In the genomic region with DNA sequence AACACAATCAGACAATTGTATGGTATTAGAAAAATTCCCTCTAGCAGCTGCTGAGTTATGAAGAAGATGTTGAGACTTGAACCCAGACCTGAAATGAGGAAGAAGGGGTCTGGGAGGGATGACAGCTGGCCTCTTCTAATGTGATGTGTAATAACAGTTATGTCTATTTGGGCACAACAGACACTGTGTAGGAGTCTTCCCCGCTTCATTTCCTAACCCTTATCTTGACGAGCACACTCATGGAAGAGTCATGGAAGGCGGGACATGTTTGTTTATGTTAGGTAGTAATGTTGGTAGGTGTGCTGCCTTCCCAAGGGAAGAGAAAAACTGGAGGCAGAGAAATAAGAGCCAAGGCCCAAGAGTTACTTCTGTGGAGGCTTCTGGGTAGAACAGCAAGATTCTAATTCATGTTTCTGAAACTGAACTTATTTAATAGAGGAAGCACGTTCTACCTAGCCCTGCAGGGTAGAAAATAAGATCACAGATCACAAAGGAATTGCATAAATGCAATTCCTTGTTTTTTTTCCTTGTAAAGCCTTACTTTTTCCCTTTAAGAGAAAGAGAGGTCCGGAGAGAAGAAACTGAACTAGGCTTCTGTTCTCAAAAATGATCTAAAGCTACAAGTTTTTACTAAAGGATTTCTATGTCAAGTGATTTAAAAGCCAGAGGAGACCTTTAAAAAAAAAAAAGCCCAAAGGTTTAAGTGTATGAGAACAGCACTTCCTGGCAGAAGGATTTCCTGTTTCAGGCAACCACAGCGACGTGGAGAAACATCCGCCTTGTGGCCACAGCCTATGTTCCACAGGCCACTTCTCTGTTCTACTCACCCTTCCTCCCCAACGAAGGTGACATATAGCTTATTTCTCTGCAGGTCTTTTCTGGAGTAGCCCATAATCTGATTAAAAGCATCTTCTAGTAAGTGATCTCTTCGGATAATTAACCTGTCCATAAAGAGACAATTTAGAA, we compare ENCODE assay signal across 1 cellular context.
TF ChIP-seq lines count a peak whose summit lies in the region.

No MANE protein-coding gene starts in this region.

TF ChIP-seq in GM12878, 131 proteins besides CTCF, POLR2A, EP300 and RAD21 (continued from another document and continues in another):
- TF ChIP-seq, protein P1, sequence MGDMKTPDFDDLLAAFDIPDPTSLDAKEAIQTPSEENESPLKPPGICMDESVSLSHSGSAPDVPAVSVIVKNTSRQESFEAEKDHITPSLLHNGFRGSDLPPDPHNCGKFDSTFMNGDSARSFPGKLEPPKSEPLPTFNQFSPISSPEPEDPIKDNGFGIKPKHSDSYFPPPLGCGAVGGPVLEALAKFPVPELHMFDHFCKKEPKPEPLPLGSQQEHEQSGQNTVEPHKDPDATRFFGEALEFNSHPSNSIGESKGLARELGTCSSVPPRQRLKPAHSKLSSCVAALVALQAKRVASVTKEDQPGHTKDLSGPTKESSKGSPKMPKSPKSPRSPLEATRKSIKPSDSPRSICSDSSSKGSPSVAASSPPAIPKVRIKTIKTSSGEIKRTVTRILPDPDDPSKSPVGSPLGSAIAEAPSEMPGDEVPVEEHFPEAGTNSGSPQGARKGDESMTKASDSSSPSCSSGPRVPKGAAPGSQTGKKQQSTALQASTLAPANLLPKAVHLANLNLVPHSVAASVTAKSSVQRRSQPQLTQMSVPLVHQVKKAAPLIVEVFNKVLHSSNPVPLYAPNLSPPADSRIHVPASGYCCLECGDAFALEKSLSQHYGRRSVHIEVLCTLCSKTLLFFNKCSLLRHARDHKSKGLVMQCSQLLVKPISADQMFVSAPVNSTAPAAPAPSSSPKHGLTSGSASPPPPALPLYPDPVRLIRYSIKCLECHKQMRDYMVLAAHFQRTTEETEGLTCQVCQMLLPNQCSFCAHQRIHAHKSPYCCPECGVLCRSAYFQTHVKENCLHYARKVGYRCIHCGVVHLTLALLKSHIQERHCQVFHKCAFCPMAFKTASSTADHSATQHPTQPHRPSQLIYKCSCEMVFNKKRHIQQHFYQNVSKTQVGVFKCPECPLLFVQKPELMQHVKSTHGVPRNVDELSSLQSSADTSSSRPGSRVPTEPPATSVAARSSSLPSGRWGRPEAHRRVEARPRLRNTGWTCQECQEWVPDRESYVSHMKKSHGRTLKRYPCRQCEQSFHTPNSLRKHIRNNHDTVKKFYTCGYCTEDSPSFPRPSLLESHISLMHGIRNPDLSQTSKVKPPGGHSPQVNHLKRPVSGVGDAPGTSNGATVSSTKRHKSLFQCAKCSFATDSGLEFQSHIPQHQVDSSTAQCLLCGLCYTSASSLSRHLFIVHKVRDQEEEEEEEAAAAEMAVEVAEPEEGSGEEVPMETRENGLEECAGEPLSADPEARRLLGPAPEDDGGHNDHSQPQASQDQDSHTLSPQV (IDR thresholded peaks at IDR 0.05) = no peak
- TF ChIP-seq, protein P2, sequence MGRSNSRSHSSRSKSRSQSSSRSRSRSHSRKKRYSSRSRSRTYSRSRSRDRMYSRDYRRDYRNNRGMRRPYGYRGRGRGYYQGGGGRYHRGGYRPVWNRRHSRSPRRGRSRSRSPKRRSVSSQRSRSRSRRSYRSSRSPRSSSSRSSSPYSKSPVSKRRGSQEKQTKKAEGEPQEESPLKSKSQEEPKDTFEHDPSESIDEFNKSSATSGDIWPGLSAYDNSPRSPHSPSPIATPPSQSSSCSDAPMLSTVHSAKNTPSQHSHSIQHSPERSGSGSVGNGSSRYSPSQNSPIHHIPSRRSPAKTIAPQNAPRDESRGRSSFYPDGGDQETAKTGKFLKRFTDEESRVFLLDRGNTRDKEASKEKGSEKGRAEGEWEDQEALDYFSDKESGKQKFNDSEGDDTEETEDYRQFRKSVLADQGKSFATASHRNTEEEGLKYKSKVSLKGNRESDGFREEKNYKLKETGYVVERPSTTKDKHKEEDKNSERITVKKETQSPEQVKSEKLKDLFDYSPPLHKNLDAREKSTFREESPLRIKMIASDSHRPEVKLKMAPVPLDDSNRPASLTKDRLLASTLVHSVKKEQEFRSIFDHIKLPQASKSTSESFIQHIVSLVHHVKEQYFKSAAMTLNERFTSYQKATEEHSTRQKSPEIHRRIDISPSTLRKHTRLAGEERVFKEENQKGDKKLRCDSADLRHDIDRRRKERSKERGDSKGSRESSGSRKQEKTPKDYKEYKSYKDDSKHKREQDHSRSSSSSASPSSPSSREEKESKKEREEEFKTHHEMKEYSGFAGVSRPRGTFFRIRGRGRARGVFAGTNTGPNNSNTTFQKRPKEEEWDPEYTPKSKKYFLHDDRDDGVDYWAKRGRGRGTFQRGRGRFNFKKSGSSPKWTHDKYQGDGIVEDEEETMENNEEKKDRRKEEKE (IDR thresholded peaks at IDR 0.05) = no peak
- TF ChIP-seq MEF2B (IDR thresholded peaks at IDR 0.05; ENCODE audit: partially characterized antibody, poor library complexity, severe bottlenecking) = peak; percentile 29
- peak; percentile 95 for TF ChIP-seq ZNF384 (IDR thresholded peaks at IDR 0.05; ENCODE audit: borderline replicate concordance, low read depth, low read length)
- TF ChIP-seq CHD2 (IDR thresholded peaks at IDR 0.05; ENCODE audit: borderline replicate concordance, low read depth, low read length) = peak; percentile 67; the same call in 1 of the 2 replicates
- peak; percentile 81 to 82 for TF ChIP-seq IKZF2 (IDR thresholded peaks at IDR 0.05)
- peak; percentile 72 for TF ChIP-seq BCL11A (IDR thresholded peaks at IDR 0.05; ENCODE audit: low read depth, low read length)
- no peak for TF ChIP-seq MYB (IDR thresholded peaks at IDR 0.05; ENCODE audit: borderline replicate concordance, low read depth, low read length)
- no peak for TF ChIP-seq KAT2A (conservative IDR thresholded peaks at IDR 0.05; ENCODE audit: control insufficient read depth, low read depth, low read length)
- TF ChIP-seq MYC (IDR thresholded peaks at IDR 0.05; ENCODE audit: insufficient read depth, insufficient read length, insufficient replicate concordance, low read length, severe bottlenecking) = no peak
- TF ChIP-seq PAX5 (IDR thresholded peaks at IDR 0.05; ENCODE audit: borderline replicate concordance, low read depth, low read length) = peak; percentile 85
- no peak for TF ChIP-seq SMAD5 (IDR thresholded peaks at IDR 0.05; ENCODE audit: low read depth)
- peak; percentile 90 for TF ChIP-seq ATF7 (IDR thresholded peaks at IDR 0.05; ENCODE audit: low read depth)
- TF ChIP-seq, protein P3, sequence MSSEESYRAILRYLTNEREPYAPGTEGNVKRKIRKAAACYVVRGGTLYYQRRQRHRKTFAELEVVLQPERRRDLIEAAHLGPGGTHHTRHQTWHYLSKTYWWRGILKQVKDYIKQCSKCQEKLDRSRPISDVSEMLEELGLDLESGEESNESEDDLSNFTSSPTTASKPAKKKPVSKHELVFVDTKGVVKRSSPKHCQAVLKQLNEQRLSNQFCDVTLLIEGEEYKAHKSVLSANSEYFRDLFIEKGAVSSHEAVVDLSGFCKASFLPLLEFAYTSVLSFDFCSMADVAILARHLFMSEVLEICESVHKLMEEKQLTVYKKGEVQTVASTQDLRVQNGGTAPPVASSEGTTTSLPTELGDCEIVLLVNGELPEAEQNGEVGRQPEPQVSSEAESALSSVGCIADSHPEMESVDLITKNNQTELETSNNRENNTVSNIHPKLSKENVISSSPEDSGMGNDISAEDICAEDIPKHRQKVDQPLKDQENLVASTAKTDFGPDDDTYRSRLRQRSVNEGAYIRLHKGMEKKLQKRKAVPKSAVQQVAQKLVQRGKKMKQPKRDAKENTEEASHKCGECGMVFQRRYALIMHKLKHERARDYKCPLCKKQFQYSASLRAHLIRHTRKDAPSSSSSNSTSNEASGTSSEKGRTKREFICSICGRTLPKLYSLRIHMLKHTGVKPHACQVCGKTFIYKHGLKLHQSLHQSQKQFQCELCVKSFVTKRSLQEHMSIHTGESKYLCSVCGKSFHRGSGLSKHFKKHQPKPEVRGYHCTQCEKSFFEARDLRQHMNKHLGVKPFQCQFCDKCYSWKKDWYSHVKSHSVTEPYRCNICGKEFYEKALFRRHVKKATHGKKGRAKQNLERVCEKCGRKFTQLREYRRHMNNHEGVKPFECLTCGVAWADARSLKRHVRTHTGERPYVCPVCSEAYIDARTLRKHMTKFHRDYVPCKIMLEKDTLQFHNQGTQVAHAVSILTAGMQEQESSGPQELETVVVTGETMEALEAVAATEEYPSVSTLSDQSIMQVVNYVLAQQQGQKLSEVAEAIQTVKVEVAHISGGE (CRISPR knock-in tag; IDR thresholded peaks at IDR 0.05) = no peak
- TF ChIP-seq, protein P4, sequence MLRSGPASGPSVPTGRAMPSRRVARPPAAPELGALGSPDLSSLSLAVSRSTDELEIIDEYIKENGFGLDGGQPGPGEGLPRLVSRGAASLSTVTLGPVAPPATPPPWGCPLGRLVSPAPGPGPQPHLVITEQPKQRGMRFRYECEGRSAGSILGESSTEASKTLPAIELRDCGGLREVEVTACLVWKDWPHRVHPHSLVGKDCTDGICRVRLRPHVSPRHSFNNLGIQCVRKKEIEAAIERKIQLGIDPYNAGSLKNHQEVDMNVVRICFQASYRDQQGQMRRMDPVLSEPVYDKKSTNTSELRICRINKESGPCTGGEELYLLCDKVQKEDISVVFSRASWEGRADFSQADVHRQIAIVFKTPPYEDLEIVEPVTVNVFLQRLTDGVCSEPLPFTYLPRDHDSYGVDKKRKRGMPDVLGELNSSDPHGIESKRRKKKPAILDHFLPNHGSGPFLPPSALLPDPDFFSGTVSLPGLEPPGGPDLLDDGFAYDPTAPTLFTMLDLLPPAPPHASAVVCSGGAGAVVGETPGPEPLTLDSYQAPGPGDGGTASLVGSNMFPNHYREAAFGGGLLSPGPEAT (IDR thresholded peaks at IDR 0.05; ENCODE audit: low read depth) = peak; percentile 67; the same call in 1 of the 2 replicates
- TF ChIP-seq TCF7 (IDR thresholded peaks at IDR 0.05; ENCODE audit: borderline replicate concordance) = no peak
- TF ChIP-seq, protein P5, sequence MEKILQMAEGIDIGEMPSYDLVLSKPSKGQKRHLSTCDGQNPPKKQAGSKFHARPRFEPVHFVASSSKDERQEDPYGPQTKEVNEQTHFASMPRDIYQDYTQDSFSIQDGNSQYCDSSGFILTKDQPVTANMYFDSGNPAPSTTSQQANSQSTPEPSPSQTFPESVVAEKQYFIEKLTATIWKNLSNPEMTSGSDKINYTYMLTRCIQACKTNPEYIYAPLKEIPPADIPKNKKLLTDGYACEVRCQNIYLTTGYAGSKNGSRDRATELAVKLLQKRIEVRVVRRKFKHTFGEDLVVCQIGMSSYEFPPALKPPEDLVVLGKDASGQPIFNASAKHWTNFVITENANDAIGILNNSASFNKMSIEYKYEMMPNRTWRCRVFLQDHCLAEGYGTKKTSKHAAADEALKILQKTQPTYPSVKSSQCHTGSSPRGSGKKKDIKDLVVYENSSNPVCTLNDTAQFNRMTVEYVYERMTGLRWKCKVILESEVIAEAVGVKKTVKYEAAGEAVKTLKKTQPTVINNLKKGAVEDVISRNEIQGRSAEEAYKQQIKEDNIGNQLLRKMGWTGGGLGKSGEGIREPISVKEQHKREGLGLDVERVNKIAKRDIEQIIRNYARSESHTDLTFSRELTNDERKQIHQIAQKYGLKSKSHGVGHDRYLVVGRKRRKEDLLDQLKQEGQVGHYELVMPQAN (conservative IDR thresholded peaks at IDR 0.05) = no peak
- no peak for TF ChIP-seq NR2C2 (IDR thresholded peaks at IDR 0.05; ENCODE audit: borderline replicate concordance, control insufficient read depth, insufficient read length, low read depth)
- TF ChIP-seq, protein P6, sequence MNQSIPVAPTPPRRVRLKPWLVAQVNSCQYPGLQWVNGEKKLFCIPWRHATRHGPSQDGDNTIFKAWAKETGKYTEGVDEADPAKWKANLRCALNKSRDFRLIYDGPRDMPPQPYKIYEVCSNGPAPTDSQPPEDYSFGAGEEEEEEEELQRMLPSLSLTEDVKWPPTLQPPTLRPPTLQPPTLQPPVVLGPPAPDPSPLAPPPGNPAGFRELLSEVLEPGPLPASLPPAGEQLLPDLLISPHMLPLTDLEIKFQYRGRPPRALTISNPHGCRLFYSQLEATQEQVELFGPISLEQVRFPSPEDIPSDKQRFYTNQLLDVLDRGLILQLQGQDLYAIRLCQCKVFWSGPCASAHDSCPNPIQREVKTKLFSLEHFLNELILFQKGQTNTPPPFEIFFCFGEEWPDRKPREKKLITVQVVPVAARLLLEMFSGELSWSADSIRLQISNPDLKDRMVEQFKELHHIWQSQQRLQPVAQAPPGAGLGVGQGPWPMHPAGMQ (IDR thresholded peaks at IDR 0.05; ENCODE audit: borderline replicate concordance) = no peak
- peak; percentile 20; the same call in 1 of the 2 replicates for TF ChIP-seq SMC3 (IDR thresholded peaks at IDR 0.05; ENCODE audit: borderline replicate concordance, low read length)
- no peak for TF ChIP-seq NR2C1 (IDR thresholded peaks at IDR 0.05)
- no peak for TF ChIP-seq EZH2 (IDR thresholded peaks at IDR 0.05; ENCODE audit: borderline replicate concordance, control insufficient read depth, low read depth, low read length)
- no peak for TF ChIP-seq IRF4 (IDR thresholded peaks at IDR 0.05; ENCODE audit: low read depth, low read length)
- TF ChIP-seq, protein P7, sequence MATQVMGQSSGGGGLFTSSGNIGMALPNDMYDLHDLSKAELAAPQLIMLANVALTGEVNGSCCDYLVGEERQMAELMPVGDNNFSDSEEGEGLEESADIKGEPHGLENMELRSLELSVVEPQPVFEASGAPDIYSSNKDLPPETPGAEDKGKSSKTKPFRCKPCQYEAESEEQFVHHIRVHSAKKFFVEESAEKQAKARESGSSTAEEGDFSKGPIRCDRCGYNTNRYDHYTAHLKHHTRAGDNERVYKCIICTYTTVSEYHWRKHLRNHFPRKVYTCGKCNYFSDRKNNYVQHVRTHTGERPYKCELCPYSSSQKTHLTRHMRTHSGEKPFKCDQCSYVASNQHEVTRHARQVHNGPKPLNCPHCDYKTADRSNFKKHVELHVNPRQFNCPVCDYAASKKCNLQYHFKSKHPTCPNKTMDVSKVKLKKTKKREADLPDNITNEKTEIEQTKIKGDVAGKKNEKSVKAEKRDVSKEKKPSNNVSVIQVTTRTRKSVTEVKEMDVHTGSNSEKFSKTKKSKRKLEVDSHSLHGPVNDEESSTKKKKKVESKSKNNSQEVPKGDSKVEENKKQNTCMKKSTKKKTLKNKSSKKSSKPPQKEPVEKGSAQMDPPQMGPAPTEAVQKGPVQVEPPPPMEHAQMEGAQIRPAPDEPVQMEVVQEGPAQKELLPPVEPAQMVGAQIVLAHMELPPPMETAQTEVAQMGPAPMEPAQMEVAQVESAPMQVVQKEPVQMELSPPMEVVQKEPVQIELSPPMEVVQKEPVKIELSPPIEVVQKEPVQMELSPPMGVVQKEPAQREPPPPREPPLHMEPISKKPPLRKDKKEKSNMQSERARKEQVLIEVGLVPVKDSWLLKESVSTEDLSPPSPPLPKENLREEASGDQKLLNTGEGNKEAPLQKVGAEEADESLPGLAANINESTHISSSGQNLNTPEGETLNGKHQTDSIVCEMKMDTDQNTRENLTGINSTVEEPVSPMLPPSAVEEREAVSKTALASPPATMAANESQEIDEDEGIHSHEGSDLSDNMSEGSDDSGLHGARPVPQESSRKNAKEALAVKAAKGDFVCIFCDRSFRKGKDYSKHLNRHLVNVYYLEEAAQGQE (IDR thresholded peaks at IDR 0.05; ENCODE audit: low read depth, low read length) = no peak
- TF ChIP-seq, protein P8, sequence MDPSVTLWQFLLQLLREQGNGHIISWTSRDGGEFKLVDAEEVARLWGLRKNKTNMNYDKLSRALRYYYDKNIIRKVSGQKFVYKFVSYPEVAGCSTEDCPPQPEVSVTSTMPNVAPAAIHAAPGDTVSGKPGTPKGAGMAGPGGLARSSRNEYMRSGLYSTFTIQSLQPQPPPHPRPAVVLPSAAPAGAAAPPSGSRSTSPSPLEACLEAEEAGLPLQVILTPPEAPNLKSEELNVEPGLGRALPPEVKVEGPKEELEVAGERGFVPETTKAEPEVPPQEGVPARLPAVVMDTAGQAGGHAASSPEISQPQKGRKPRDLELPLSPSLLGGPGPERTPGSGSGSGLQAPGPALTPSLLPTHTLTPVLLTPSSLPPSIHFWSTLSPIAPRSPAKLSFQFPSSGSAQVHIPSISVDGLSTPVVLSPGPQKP (IDR thresholded peaks at IDR 0.05; ENCODE audit: low read depth, low read length) = no peak
- peak; percentile 76; the same call in 1 of the 2 replicates for TF ChIP-seq ASH2L (IDR thresholded peaks at IDR 0.05; ENCODE audit: borderline replicate concordance, low read depth)
- TF ChIP-seq POLR2AphosphoS5 (IDR thresholded peaks at IDR 0.05; ENCODE audit: low read length) = no peak
- TF ChIP-seq CHD4 (IDR thresholded peaks at IDR 0.05) = no peak
- 0 out of 2 replicates have a peak, but pooled peaks have one; percentile 53 for TF ChIP-seq NBN (IDR thresholded peaks at IDR 0.05)
- no peak for TF ChIP-seq SMAD1 (IDR thresholded peaks at IDR 0.05; ENCODE audit: low read depth, partially characterized antibody)
